In the genomic region with DNA sequence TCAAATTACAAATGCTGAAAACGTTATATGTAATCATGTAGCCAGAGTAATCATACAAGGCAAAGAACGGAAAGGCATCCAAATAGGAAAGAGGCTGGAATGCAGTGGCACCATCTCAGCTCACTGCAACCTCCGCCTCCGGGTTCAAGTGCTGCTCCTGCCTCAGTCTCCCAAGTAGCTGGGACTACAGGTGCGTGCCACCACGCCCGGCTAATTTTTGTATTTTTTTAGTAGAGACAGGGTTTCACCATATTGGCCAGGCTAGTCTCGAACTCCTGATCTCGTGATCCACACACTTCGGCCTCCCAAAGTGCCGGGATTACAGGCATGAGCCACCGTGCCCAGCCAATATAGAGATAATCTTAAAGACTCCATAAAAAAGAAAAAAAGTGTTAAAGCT, we compare ENCODE assay signal across 4 cellular contexts. TPM values are rescaled to one million over a fixed set of nuclear protein-coding genes. Genes with fewer than 3 reads are reported as not detected.
"Had no signal": no experiment of that assay in that cellular context is flagged by ENCODE, and none has a peak within 500 bp of the region (broad histone marks: within the 10 kb centered on the region; RNA-seq: fewer than 3 reads in every experiment).

No MANE protein-coding gene starts in this region.

RNA-seq across cellular contexts. Expression of a gene that starts 20.4 kb away (rescaled TPM):
- total RNA-seq: HepG2, HT-29, IMR-90, K562 had no signal
- polyA plus RNA-seq: HepG2, IMR-90, K562 had no signal
